ENCODE assay signal across 8 cellular contexts in the genomic region with DNA sequence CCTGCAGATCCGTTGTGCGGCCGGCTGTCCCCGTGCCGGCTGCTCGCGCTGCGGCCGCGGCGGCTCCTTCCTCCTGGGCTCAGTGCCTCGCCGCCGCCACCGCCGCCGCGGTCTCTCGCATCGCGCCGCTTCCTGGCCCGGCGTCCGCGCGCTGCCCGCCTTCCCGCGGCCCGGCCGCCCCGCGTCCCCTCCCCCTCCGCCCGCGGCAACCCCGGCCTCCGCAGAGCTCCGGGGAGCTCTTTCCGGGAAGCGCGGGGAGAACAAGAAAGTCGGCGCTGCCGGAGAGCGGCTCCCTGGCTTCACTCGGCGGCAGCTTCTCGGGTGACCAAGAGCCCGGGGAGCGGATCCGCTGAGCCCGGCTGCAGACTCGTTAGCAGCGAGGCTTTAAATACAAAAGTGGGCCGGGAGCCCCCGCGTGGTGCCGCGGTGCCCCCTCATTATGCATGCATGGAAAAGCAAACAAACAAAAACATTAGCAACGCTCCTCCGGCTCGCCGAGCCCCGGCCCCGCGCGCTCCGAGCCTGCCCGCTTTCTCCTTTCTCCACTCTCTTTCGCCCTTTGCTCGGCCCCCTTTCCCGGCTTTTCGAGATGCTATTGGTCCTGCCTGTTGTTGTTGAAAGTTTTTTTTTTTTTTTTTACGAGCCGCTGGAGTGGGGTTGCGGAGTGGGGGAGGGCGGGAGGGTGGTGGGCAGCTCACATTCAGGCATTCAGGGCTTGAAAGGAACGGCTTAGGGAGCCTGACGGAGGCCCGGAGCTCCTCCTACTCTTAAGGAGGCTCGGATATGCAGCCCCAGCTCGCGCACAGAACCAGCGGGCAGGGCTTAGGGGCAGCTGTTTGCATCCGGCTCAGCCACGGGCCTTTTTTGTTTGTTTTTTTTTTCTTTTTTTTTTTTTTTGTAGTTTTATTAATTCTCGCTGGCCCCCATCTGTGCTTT. TPM values are rescaled to one million over a fixed set of nuclear protein-coding genes. Genes with fewer than 3 reads are reported as not detected.
A peak's percentile ranks its signal among the peaks of the same experiment; 100 is the strongest.
DNase-seq lines count a peak whose midpoint lies in the region; ATAC-seq lines count a peak whose summit lies in the region.

A gene with protein sequence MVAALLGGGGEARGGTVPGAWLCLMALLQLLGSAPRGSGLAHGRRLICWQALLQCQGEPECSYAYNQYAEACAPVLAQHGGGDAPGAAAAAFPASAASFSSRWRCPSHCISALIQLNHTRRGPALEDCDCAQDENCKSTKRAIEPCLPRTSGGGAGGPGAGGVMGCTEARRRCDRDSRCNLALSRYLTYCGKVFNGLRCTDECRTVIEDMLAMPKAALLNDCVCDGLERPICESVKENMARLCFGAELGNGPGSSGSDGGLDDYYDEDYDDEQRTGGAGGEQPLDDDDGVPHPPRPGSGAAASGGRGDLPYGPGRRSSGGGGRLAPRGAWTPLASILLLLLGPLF (minus strand): TSS at position 361 of the 936 bp plus-strand sequence. CDS start 727 bp downstream, outside the sequence.

- H3K36me3 Mint-ChIP-seq in effector memory CD8-positive, alpha-beta T cell (ENCODE audit: insufficient read depth) = peaks cover 13% of the 10 kb centered on the region

- peaks cover 17 to 28% of the 10 kb centered on the region in 2 donors for H3K27me3 Mint-ChIP-seq in effector memory CD8-positive, alpha-beta T cell

- no peaks in the 10 kb centered on the region for H3K9me3 Mint-ChIP-seq in effector memory CD8-positive, alpha-beta T cell

- peak within 1 kb of the TSS; percentile 56 to 81 for H3K27ac Mint-ChIP-seq in effector memory CD8-positive, alpha-beta T cell

- peaks cover 9 to 12% of the 10 kb centered on the region in 2 donors for H3K4me1 Mint-ChIP-seq in effector memory CD8-positive, alpha-beta T cell (ENCODE audit: low read depth in 2 of 2)

- peak within 1 kb of the TSS; percentile 82 to 83 for H3K4me3 Mint-ChIP-seq in effector memory CD8-positive, alpha-beta T cell

- ATAC-seq in HG03095 (IDR thresholded peaks at IDR 0.05; ENCODE audit: unreplicated experiment) = peak; percentile 48
- ATAC-seq in effector memory CD8-positive, alpha-beta T cell (replicated peaks) = peak; percentile 71

- peak; percentile 37 for DNase-seq in NCI-H2029 (lab: John Stamatoyannopoulos, UW)
- DNase-seq in NCI-H2029 treated with DMSO at 0.1 percent for 48 hours (lab: John Stamatoyannopoulos, UW) = no peak
- DNase-seq in NCI-H748 treated with DMSO at 0.1 percent for 48 hours (lab: John Stamatoyannopoulos, UW) = peak; percentile 51
- peak; percentile 78 for DNase-seq in activated CD8-positive, alpha-beta memory T cell treated with anti-CD3 and anti-CD28 coated beads for 24 hours
- peak; percentile 50 to 58 (median 56) for DNase-seq in effector memory CD8-positive, alpha-beta T cell
- DNase-seq in lung microvascular endothelial cell (ENCODE audit: low read depth in 2 of 2) = peak; percentile 83 to 89
- peak; percentile 16 to 35 (median 27) for DNase-seq in stimulated activated CD4-positive, alpha-beta T cell treated with anti-CD3 and anti-CD28 coated beads, TNF-alpha, amount 100 ng/mL, for 4 hours (ENCODE audit: low read depth in 3 of 3)

RNA-seq across cellular contexts. Expression of the gene that starts here (rescaled TPM):
- 0.87 and 1.6 TPM in 2 replicates for total RNA-seq in lung microvascular endothelial cell
